ENCODE assay signal across 8 cellular contexts in genomic region chr1:150464422-150464826, GRCh38. TPM values are rescaled to one million over a fixed set of nuclear protein-coding genes. Genes with fewer than 3 reads are reported as not detected.
DNase-seq lines count a peak whose midpoint lies in the region; ATAC-seq and TF ChIP-seq lines count a peak whose summit lies in the region.

No MANE protein-coding gene starts in this region.

- H3K36me3 ChIP-seq in effector memory CD4-positive, alpha-beta T cell (ENCODE audit: control insufficient read depth, insufficient read depth, low read length): peaks cover 22% of the 10 kb centered on the region
- no peaks in the 10 kb centered on the region for H3K36me3 ChIP-seq in mucosa of descending colon (ENCODE audit: low read depth)

- CTCF ChIA-PET in HEK293T (lab: Yijun Ruan, JAX): no interaction called here
- CTCF ChIA-PET in activated CD8-positive, alpha-beta T cell treated with anti-CD3 and anti-CD28 coated beads for 36 hours (lab: Charles Lee): interaction anchor here (1.1 to 1.5 kb wide), 5 partner anchors 21 to 84 kb away, joined by 3 to 6 read pairs (median 3); no protein-coding TSS in a partner anchor

- H3K4me3 ChIP-seq in effector memory CD4-positive, alpha-beta T cell (ENCODE audit: insufficient read depth, low read depth, low read length, poor library complexity, severe bottlenecking): no peak overlapping the region
- no peak overlapping the region for H3K4me3 ChIP-seq in mucosa of descending colon

- POLR2A ChIA-PET in HEK293T (lab: Yijun Ruan, JAX): no interaction called here
- POLR2A ChIA-PET in activated CD8-positive, alpha-beta T cell treated with anti-CD3 and anti-CD28 coated beads for 36 hours (lab: Charles Lee): interaction anchor here (1.0 kb wide), 1 partner anchor 12 kb away, joined by 3 read pairs; no protein-coding TSS in a partner anchor

- no peak overlapping the region for H3K27ac ChIP-seq in effector memory CD4-positive, alpha-beta T cell (ENCODE audit: insufficient read depth, low read length, poor library complexity, severe bottlenecking)

- H3K4me1 Mint-ChIP-seq in activated CD8-positive, alpha-beta T cell treated with anti-CD3 and anti-CD28 coated beads for 36 hours (ENCODE audit: low read depth): peaks cover 4% of the 10 kb centered on the region

- no peaks in the 10 kb centered on the region for H3K9me3 Mint-ChIP-seq in activated CD8-positive, alpha-beta T cell treated with anti-CD3 and anti-CD28 coated beads for 36 hours

- peak; percentile 60 for DNase-seq in Ammon's horn (ENCODE audit: low spot score)
- peak; percentile 83 for DNase-seq in HEK293T (ENCODE audit: extremely low spot score)
- DNase-seq in NCI-H748 treated with DMSO at 0.1 percent for 48 hours (lab: John Stamatoyannopoulos, UW): peak; percentile 50
- DNase-seq in activated CD8-positive, alpha-beta T cell treated with anti-CD3 and anti-CD28 coated beads for 36 hours: peak; percentile 87
- DNase-seq in effector memory CD4-positive, alpha-beta T cell: peak; percentile 37 to 58 (median 42)
- DNase-seq in mucosa of descending colon: peak; percentile 41 to 83 (median 55)
- peak; percentile 38 for DNase-seq in stimulated activated CD8-positive, alpha-beta memory T cell treated with anti-CD3 and anti-CD28 coated beads, Interleukin-7, amount 100 ng/mL, for 24 hours (ENCODE audit: low read depth)

- H3K9me3 ChIP-seq in effector memory CD4-positive, alpha-beta T cell (ENCODE audit: control insufficient read depth, low read length): no peaks in the 10 kb centered on the region
- no peaks in the 10 kb centered on the region for H3K9me3 ChIP-seq in mucosa of descending colon

- H3K27me3 Mint-ChIP-seq in activated CD8-positive, alpha-beta T cell treated with anti-CD3 and anti-CD28 coated beads for 36 hours: no peaks in the 10 kb centered on the region

- peak; percentile 85 for ATAC-seq in activated CD8-positive, alpha-beta T cell treated with anti-CD3 and anti-CD28 coated beads for 36 hours
- ATAC-seq in mucosa of descending colon: peak; percentile 83
- no peak for ATAC-seq in HG02759 (IDR thresholded peaks at IDR 0.05; ENCODE audit: unreplicated experiment)

- no peak overlapping the region for H3K27ac Mint-ChIP-seq in activated CD8-positive, alpha-beta T cell treated with anti-CD3 and anti-CD28 coated beads for 36 hours

- TF ChIP-seq CTCF in activated CD8-positive, alpha-beta T cell treated with anti-CD3 and anti-CD28 coated beads for 36 hours (IDR thresholded peaks at IDR 0.05): peak; percentile 86
- TF ChIP-seq CTCF in mucosa of descending colon (IDR thresholded peaks at IDR 0.05): peak; percentile 54

- no peaks in the 10 kb centered on the region for H3K27me3 ChIP-seq in effector memory CD4-positive, alpha-beta T cell (replicated peaks; ENCODE audit: control insufficient read depth, insufficient read depth, low read length, poor library complexity, severe bottlenecking)

- H3K4me3 Mint-ChIP-seq in activated CD8-positive, alpha-beta T cell treated with anti-CD3 and anti-CD28 coated beads for 36 hours: no peak overlapping the region

- no peaks in the 10 kb centered on the region for H3K4me1 ChIP-seq in effector memory CD4-positive, alpha-beta T cell (ENCODE audit: control insufficient read depth, insufficient read depth, low read length, poor library complexity, severe bottlenecking)
- no peaks in the 10 kb centered on the region for H3K4me1 ChIP-seq in mucosa of descending colon (ENCODE audit: low read depth)

- peaks cover 13% of the 10 kb centered on the region for H3K36me3 Mint-ChIP-seq in activated CD8-positive, alpha-beta T cell treated with anti-CD3 and anti-CD28 coated beads for 36 hours (ENCODE audit: low read depth)

- intact Hi-C loops in activated CD8-positive, alpha-beta T cell treated with anti-CD3 and anti-CD28 coated beads for 36 hours (cut with micrococcal nuclease): loop anchor here (10.0 kb wide), 1 partner anchor 50 kb away; the partner anchor contains the start of gene FALEC
- intact Hi-C loops in mucosa of descending colon (cut with DNase I, micrococcal nuclease): no loop called here

TF ChIP-seq in HEK293T, 16 proteins besides CTCF, POLR2A, EP300 and RAD21:
- TF ChIP-seq SP1 (IDR thresholded peaks at IDR 0.05) (no peak), FOXK2 (IDR thresholded peaks at IDR 0.05) (no peak), LEF1 (IDR thresholded peaks at IDR 0.05; ENCODE audit: borderline replicate concordance) (no peak), HDGF (IDR thresholded peaks at IDR 0.05; ENCODE audit: borderline replicate concordance) (no peak), PKNOX1 (IDR thresholded peaks at IDR 0.05) (no peak)

RNA-seq across cellular contexts. Expression of gene TARS2, which starts 22.8 kb away (rescaled TPM):
- total RNA-seq in activated CD8-positive, alpha-beta T cell treated with anti-CD3 and anti-CD28 coated beads for 36 hours: 10 to 100 TPM; 43.3 to 44.5 TPM
- total RNA-seq in mucosa of descending colon: 10 to 100 TPM; 15.9 to 20.2 (median 20.0) TPM

RNA-seq across cellular contexts. Expression of gene ECM1, which starts 43.5 kb away (rescaled TPM):
- under 1 TPM; 0.74 to 0.81 TPM for total RNA-seq in activated CD8-positive, alpha-beta T cell treated with anti-CD3 and anti-CD28 coated beads for 36 hours
- 10 to 100 TPM in 1 of 3 donors, 1 to 10 TPM in 2; 3.4 to 11.0 (median 8.8) TPM for total RNA-seq in mucosa of descending colon

RNA-seq across cellular contexts. Expression of gene FALEC, which starts 51.1 kb away (rescaled TPM):
- not detected for total RNA-seq in activated CD8-positive, alpha-beta T cell treated with anti-CD3 and anti-CD28 coated beads for 36 hours
- not detected for total RNA-seq in mucosa of descending colon
